12 cellular contexts compared by ENCODE assay signal in the genomic region with DNA sequence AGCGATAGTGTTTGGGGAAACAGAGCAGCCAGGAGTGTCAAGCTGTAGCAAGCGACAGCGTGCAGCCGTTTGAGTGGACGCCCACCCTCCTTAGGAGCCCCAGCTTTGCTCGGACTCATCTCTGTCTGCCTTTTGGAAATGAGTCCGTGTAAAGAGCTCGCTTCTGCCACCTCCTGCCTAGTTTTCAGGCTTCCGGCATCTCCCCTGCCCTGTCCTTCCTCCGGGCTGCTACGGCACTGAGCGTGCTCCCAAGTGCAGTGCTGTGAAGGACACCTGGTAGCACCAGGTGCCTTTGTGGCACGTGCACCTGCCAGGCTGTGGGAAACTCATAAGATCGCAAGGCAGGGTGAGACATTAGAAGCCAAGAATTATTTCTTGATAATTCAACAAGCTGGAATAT.
DNase-seq lines count a peak whose midpoint lies in the region; ATAC-seq and TF ChIP-seq lines count a peak whose summit lies in the region.
"Had no signal": no experiment of that assay in that cellular context is flagged by ENCODE, and none has a peak within 500 bp of the region (broad histone marks: within the 10 kb centered on the region; RNA-seq: fewer than 3 reads in every experiment).

No MANE protein-coding gene starts in this region.

- no peak overlapping the region for H3K4me3 ChIP-seq in epithelial cell of proximal tubule (ENCODE audit: low read depth, low read length)

- peak; percentile 24 for TF ChIP-seq CTCF in epithelial cell of proximal tubule (conservative IDR thresholded peaks at IDR 0.05; ENCODE audit: low read depth, low read length)
- TF ChIP-seq CTCF in nephron (IDR thresholded peaks at IDR 0.05; ENCODE audit: unreplicated experiment in 3 of 3), result peak in 1 of 3 experiments; percentile 22
- no peak for TF ChIP-seq CTCF in progenitor cell of endocrine pancreas (IDR thresholded peaks at IDR 0.05; ENCODE audit: unreplicated experiment)

- H3K4me1 Mint-ChIP-seq in nephron (peaks cover 51% of the 10 kb centered on the region), progenitor cell of endocrine pancreas (ENCODE audit: low read depth) (peaks cover 2% of the 10 kb centered on the region)
- H3K4me1 Mint-ChIP-seq: activated B cell treated with CpG ODN at 0.5 μM for 24 hours had no signal

- in situ Hi-C loops in G401 (cut with HindIII; ENCODE audit: low sequenced_read_pairs), result no loop called here

- H3K27ac Mint-ChIP-seq in nephron (peak overlapping the region in 2 of 3 experiments; percentile 38 to 67), progenitor cell of endocrine pancreas (no peak overlapping the region)
- H3K27ac Mint-ChIP-seq: activated B cell treated with CpG ODN at 0.5 μM for 24 hours had no signal

- H3K9me3 Mint-ChIP-seq in nephron (no peaks in the 10 kb centered on the region), progenitor cell of endocrine pancreas (ENCODE audit: low read depth) (no peaks in the 10 kb centered on the region)
- H3K9me3 Mint-ChIP-seq: activated B cell treated with CpG ODN at 0.5 μM for 24 hours had no signal

- H3K4me3 Mint-ChIP-seq in nephron, result no peak overlapping the region
- no peak overlapping the region for H3K4me3 Mint-ChIP-seq in progenitor cell of endocrine pancreas (ENCODE audit: low read depth)
- H3K4me3 Mint-ChIP-seq: activated B cell treated with CpG ODN at 0.5 μM for 24 hours had no signal

- ATAC-seq in HG03095 (IDR thresholded peaks at IDR 0.05; ENCODE audit: unreplicated experiment), result no peak

- peak; percentile 76 for DNase-seq in G401 (ENCODE audit: low spot score)
- DNase-seq in NCI-H526 treated with DMSO at 0.1 percent for 48 hours (lab: John Stamatoyannopoulos, UW), result peak; percentile 11
- no peak for DNase-seq in epithelial cell of proximal tubule (ENCODE audit: low read depth)
- DNase-seq in AML-193 (lab: John Stamatoyannopoulos, UW), result no peak
- no peak for DNase-seq in progenitor cell of endocrine pancreas (ENCODE audit: low spot score, unreplicated experiment)
- DNase-seq in KG1 (lab: John Stamatoyannopoulos, UW), result no peak
- DNase-seq: activated B cell treated with CpG ODN at 0.5 μM for 24 hours; activated effector memory CD4-positive, alpha-beta T cell treated with Interleukin-2 at 50 U/mL for 16 hours; cortex of kidney; EL had no signal

- peaks cover 81% of the 10 kb centered on the region for H3K36me3 Mint-ChIP-seq in nephron (ENCODE audit: low read depth)
- H3K36me3 Mint-ChIP-seq in progenitor cell of endocrine pancreas (ENCODE audit: insufficient read depth), result peaks cover 29% of the 10 kb centered on the region

- H3K27me3 Mint-ChIP-seq in nephron (ENCODE audit: low read depth) (no peaks in the 10 kb centered on the region), progenitor cell of endocrine pancreas (no peaks in the 10 kb centered on the region)
- H3K27me3 Mint-ChIP-seq: activated B cell treated with CpG ODN at 0.5 μM for 24 hours had no signal

Comparison
In these comparisons a context has a peak if more than half of its experiments do, and no peak if none do; other contexts are left out.
1. DNase-seq: peak in G401 (single experiment) and NCI-H526 treated with DMSO at 0.1 percent for 48 hours (single experiment); none in epithelial cell of proximal tubule (single experiment), AML-193 (0 of 2), progenitor cell of endocrine pancreas (single experiment) and KG1 (single experiment).